8 cellular contexts compared by ENCODE assay signal in genomic region chr16:68902376-68903345, GRCh38. TPM values are rescaled to one million over a fixed set of nuclear protein-coding genes. Genes with fewer than 3 reads are reported as not detected.
DNase-seq lines count a peak whose midpoint lies in the region; ATAC-seq and TF ChIP-seq lines count a peak whose summit lies in the region.

No MANE protein-coding gene starts in this region.

- peaks cover 29% of the 10 kb centered on the region for H3K36me3 Mint-ChIP-seq in activated naive CD8-positive, alpha-beta T cell treated with anti-CD3 and anti-CD28 coated beads, Interleukin-2, amount 50 U/mL, for 24 hours (ENCODE audit: low read depth)

- H3K4me3 Mint-ChIP-seq in activated naive CD8-positive, alpha-beta T cell treated with anti-CD3 and anti-CD28 coated beads, Interleukin-2, amount 50 U/mL, for 24 hours, result no peak overlapping the region

- BruUV-seq in HCT116 (replicated peaks; lab: Mats Ljungman, UMichigan), result no TSS peak

- H2AFZ ChIP-seq in HCT116 (ENCODE audit: low read depth, low read length, poor library complexity, severe bottlenecking), result no peak overlapping the region

- DNase-seq in BE2C, result peak; percentile 34
- DNase-seq in HCT116 (ENCODE audit: low read depth, low spot score), result peak; percentile 72
- DNase-seq in NCI-H446 treated with DMSO at 0.1 percent for 48 hours (lab: John Stamatoyannopoulos, UW), result peak; percentile 18
- peak; percentile 79 for DNase-seq in astrocyte of the hippocampus (ENCODE audit: low read depth, low spot score)
- DNase-seq in iPS-NIHi7 (ENCODE audit: extremely low spot score), result peak; percentile 76
- DNase-seq in thyroid gland, result peak; percentile 62 to 69
- no peak for DNase-seq in stimulated activated CD4-positive, alpha-beta T cell treated with anti-CD3 and anti-CD28 coated beads, Interleukin-4, amount 100 ng/mL, for 4 hours
- no peak for DNase-seq in activated naive CD8-positive, alpha-beta T cell treated with anti-CD3 and anti-CD28 coated beads, Interleukin-2, amount 50 U/mL, for 24 hours

- H3K36me3 ChIP-seq in BE2C (no peaks in the 10 kb centered on the region), HCT116 (ENCODE audit: control insufficient read depth in 1 of 2, insufficient read depth in 2 of 2, low read length in 2 of 2) (no peaks in the 10 kb centered on the region), thyroid gland (no peaks in the 10 kb centered on the region)

- no peaks in the 10 kb centered on the region for H3K9me2 ChIP-seq in HCT116 (ENCODE audit: insufficient read depth)

- H3K27ac Mint-ChIP-seq in activated naive CD8-positive, alpha-beta T cell treated with anti-CD3 and anti-CD28 coated beads, Interleukin-2, amount 50 U/mL, for 24 hours, result no peak overlapping the region

- H3K4me3 ChIP-seq in BE2C (ENCODE audit: low read depth, low read length), result no peak overlapping the region
- no peak overlapping the region for H3K4me3 ChIP-seq in HCT116 (replicated peaks in 1 of 2; ENCODE audit: low read depth in 1 of 2, low read length in 2 of 2)
- H3K4me3 ChIP-seq in thyroid gland (replicated peaks in 1 of 3), result no peak overlapping the region

- POLR2A ChIA-PET in HCT116 (lab: Charles Lee), result interaction anchor here (0.6 to 1.9 kb wide), 4 partner anchors 156 to 330 kb away, joined by 3 to 4 read pairs (median 4); partner anchors contain the start of gene HAS3

- intact Hi-C loops in HCT116 (cut with micrococcal nuclease) (loop anchor here (1.0 to 10.0 kb wide), 4 partner anchors 90 to 308 kb away; partner anchors contain the start of gene HAS3), thyroid gland (cut with DNase I) (loop anchor here (5.0 kb wide), 2 partner anchors 205 to 220 kb away; partner anchors contain the start of gene HAS3)

- no peaks in the 10 kb centered on the region for H3K27me3 Mint-ChIP-seq in activated naive CD8-positive, alpha-beta T cell treated with anti-CD3 and anti-CD28 coated beads, Interleukin-2, amount 50 U/mL, for 24 hours

- TF ChIP-seq RAD21 in HCT116 (IDR thresholded peaks at IDR 0.05; ENCODE audit: low read depth), result peak; percentile 98

- H3K27me3 ChIP-seq in BE2C, result no peaks in the 10 kb centered on the region
- H3K27me3 ChIP-seq in HCT116 (ENCODE audit: insufficient read depth, low read length), result no peaks in the 10 kb centered on the region
- no peaks in the 10 kb centered on the region for H3K27me3 ChIP-seq in thyroid gland

- H3K9ac ChIP-seq in HCT116 (ENCODE audit: low read length), result no peak overlapping the region

- H3K9me3 Mint-ChIP-seq in activated naive CD8-positive, alpha-beta T cell treated with anti-CD3 and anti-CD28 coated beads, Interleukin-2, amount 50 U/mL, for 24 hours, result no peaks in the 10 kb centered on the region

- H3K9me3 ChIP-seq in BE2C, result no peaks in the 10 kb centered on the region
- no peaks in the 10 kb centered on the region for H3K9me3 ChIP-seq in HCT116 (ENCODE audit: control insufficient read depth in 1 of 2, insufficient read depth in 1 of 2, low read depth in 1 of 2, low read length in 2 of 2)
- H3K9me3 ChIP-seq in thyroid gland, result no peaks in the 10 kb centered on the region

- RAD21 ChIA-PET in HCT116 (lab: Charles Lee; ENCODE audit: low non-redundant PET in 1 of 2, low total read pairs in 2 of 2, uncharacterized antibody in 2 of 2, unreplicated experiment in 2 of 2), result interaction anchor here (0.8 to 1.1 kb wide), 3 partner anchors 171 to 221 kb away, joined by 3 to 5 read pairs (median 3); partner anchors contain the start of gene HAS3 (in 1 of the 2)

- H3K79me2 ChIP-seq in HCT116 (ENCODE audit: insufficient read depth, low read length), result no peaks in the 10 kb centered on the region

- H3K4me2 ChIP-seq in HCT116 (ENCODE audit: low read length), result peak overlapping the region; percentile 2; the same call in 1 of the 2 replicates

- TF ChIP-seq POLR2A in HCT116 (IDR thresholded peaks at IDR 0.05; ENCODE audit: borderline replicate concordance, extremely low read depth, insufficient read depth, insufficient read length), result no peak
- no peak for TF ChIP-seq POLR2A in thyroid gland (IDR thresholded peaks at IDR 0.05)

- no peaks in the 10 kb centered on the region for H3K4me1 Mint-ChIP-seq in activated naive CD8-positive, alpha-beta T cell treated with anti-CD3 and anti-CD28 coated beads, Interleukin-2, amount 50 U/mL, for 24 hours

- peaks cover 3% of the 10 kb centered on the region; the same call in 1 of the 2 replicates for H3K4me1 ChIP-seq in BE2C
- H3K4me1 ChIP-seq in HCT116 (ENCODE audit: control insufficient read depth in 1 of 2, insufficient read depth in 2 of 2, low read length in 2 of 2), result peaks cover 3 to 13% of the 10 kb centered on the region in 2 experiments
- H3K4me1 ChIP-seq in thyroid gland, result peaks cover 4 to 15% of the 10 kb centered on the region in 2 donors

- 34 to 44% methylated on average over 6 of the region's 6 CpGs for WGBS in thyroid gland, 2 donors

- H3K27ac ChIP-seq in HCT116 (ENCODE audit: low read depth, low read length), result no peak overlapping the region
- H3K27ac ChIP-seq in thyroid gland, result peak overlapping the region; percentile 18 to 62 (median 54)

- peak; percentile 83 for TF ChIP-seq CTCF in BE2C (IDR thresholded peaks at IDR 0.05; ENCODE audit: low read depth, low read length)
- TF ChIP-seq CTCF in HCT116 (IDR thresholded peaks at IDR 0.05 in 2 of 3, conservative IDR thresholded peaks at IDR 0.05 in 1 of 3; ENCODE audit: borderline replicate concordance in 1 of 3, insufficient read depth in 1 of 3, low read depth in 2 of 3, low read length in 2 of 3), result peak; percentile 85 to 92 (median 90)
- TF ChIP-seq CTCF in thyroid gland (IDR thresholded peaks at IDR 0.05), result peak; percentile 19 to 91 (median 79)

- ATAC-seq in HCT116, result peak; percentile 90
- ATAC-seq in activated naive CD8-positive, alpha-beta T cell treated with anti-CD3 and anti-CD28 coated beads, Interleukin-2, amount 50 U/mL, for 24 hours, result no peak

- no peaks in the 10 kb centered on the region for H4K20me1 ChIP-seq in HCT116 (ENCODE audit: insufficient read depth)

- CTCF ChIA-PET in HCT116 (lab: Charles Lee), result interaction anchor here (0.8 to 2.3 kb wide), 14 partner anchors 16 to 312 kb away, joined by 3 to 16 read pairs (median 4); partner anchors contain the start of gene HAS3

TF ChIP-seq in HCT116, 20 proteins besides CTCF, POLR2A, EP300 and RAD21:
- TF ChIP-seq CBX3 (IDR thresholded peaks at IDR 0.05; ENCODE audit: low read depth) (peak; percentile 38; the same call in 1 of the 2 replicates), YY1 (IDR thresholded peaks at IDR 0.05; ENCODE audit: extremely low read depth, insufficient replicate concordance, low read depth, low read length) (peak; percentile 15), POLR2AphosphoS5 (IDR thresholded peaks at IDR 0.05; ENCODE audit: low read depth, low read length) (no peak)

RNA-seq across cellular contexts. Expression of gene TANGO6, which starts 59.3 kb away (rescaled TPM):
- 5.0 TPM for polyA plus RNA-seq in BE2C (2012; ENCODE audit: insufficient read depth, insufficient read length, low read depth)
- total RNA-seq in HCT116 (2021; ENCODE audit: unreplicated experiment), result 16.4 TPM
- 8.7 and 11.9 TPM in 2 replicates for polyA plus RNA-seq in HCT116 (2012)
- total RNA-seq in thyroid gland, result 10 to 100 TPM; 16.7 to 24.4 (median 20.2) TPM

Comparison
In these comparisons a context has a peak if more than half of its experiments do, and no peak if none do; other contexts are left out.
1. DNase-seq: peak in BE2C (single experiment), HCT116 (single experiment), NCI-H446 treated with DMSO at 0.1 percent for 48 hours (single experiment), astrocyte of the hippocampus (single experiment), iPS-NIHi7 (single experiment) and thyroid gland (2 of 2); none in stimulated activated CD4-positive, alpha-beta T cell treated with anti-CD3 and anti-CD28 coated beads, Interleukin-4, amount 100 ng/mL, for 4 hours (0 of 2) and activated naive CD8-positive, alpha-beta T cell treated with anti-CD3 and anti-CD28 coated beads, Interleukin-2, amount 50 U/mL, for 24 hours (single experiment).
2. Peak in every context shown above with its lines, with median percentiles within 50 percentile points of each other: CTCF ChIP-seq.